ENCODE assay signal across 1 cellular context in the genomic region with DNA sequence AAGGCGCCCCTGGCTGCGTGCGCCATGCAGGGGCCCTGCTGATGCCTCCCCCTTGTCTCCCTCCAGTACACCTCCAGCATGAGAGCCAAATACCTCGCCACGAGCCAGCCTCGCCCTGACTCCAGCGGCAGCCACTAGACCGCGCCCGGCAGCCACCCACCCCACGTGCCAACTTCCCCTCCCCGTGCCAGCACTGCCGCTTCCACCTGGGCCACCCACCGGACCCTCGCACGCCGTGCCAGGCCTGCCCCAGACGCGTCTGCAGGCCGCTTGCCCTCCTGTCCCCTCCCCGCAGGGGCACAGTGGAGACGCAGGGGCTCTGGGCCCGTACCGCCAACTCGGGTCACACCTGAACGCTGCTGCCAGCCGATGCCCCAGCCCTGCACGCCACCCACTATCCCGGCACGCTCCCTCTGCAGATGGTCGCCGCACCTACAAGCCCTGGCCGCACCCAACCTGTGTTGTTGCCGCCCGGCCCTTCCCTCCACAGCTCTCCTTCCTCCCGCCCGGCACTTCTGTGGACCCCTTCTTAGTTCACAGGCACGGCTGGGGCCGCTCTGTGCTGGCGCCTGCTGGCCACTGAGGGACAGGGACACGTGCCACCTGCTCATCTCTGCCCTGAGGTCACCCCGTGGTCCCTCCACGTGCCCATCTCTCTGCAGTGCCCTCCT.
A peak's percentile ranks its signal among the peaks of the same experiment; 100 is the strongest.
TF ChIP-seq lines count a peak whose summit lies in the region.

No MANE protein-coding gene starts in this region.

TF ChIP-seq in HepG2, 621 proteins besides CTCF, POLR2A, EP300 and RAD21:
- TF ChIP-seq ZNF430 (CRISPR knock-in tag; IDR thresholded peaks at IDR 0.05) (0 out of 2 replicates have a peak, but pooled peaks have one; percentile 28), SAP130 (CRISPR knock-in tag; IDR thresholded peaks at IDR 0.05; ENCODE audit: low read depth) (no peak), ZBTB33 (CRISPR knock-in tag; IDR thresholded peaks at IDR 0.05) (0 out of 2 replicates have a peak, but pooled peaks have one; percentile 41), AKAP8 (CRISPR knock-in tag; IDR thresholded peaks at IDR 0.05) (peak; percentile 56), ZNF570 (CRISPR knock-in tag; IDR thresholded peaks at IDR 0.05; ENCODE audit: borderline replicate concordance) (no peak), GABPA (IDR thresholded peaks at IDR 0.05; ENCODE audit: low read depth, low read length) (no peak), GABPA (CRISPR knock-in tag; IDR thresholded peaks at IDR 0.05; ENCODE audit: low read depth) (no peak), AGO1 (IDR thresholded peaks at IDR 0.05; ENCODE audit: low read depth, low read length, poor library complexity, severe bottlenecking) (no peak), HNRNPL (IDR thresholded peaks at IDR 0.05; ENCODE audit: low read depth, low read length) (peak; percentile 85), STAG1 (CRISPR knock-in tag; IDR thresholded peaks at IDR 0.05) (peak; percentile 13; the same call in 1 of the 2 replicates), ZNF30 (CRISPR knock-in tag; IDR thresholded peaks at IDR 0.05) (0 out of 2 replicates have a peak, but pooled peaks have one; percentile 23)
- TF ChIP-seq, protein P1, sequence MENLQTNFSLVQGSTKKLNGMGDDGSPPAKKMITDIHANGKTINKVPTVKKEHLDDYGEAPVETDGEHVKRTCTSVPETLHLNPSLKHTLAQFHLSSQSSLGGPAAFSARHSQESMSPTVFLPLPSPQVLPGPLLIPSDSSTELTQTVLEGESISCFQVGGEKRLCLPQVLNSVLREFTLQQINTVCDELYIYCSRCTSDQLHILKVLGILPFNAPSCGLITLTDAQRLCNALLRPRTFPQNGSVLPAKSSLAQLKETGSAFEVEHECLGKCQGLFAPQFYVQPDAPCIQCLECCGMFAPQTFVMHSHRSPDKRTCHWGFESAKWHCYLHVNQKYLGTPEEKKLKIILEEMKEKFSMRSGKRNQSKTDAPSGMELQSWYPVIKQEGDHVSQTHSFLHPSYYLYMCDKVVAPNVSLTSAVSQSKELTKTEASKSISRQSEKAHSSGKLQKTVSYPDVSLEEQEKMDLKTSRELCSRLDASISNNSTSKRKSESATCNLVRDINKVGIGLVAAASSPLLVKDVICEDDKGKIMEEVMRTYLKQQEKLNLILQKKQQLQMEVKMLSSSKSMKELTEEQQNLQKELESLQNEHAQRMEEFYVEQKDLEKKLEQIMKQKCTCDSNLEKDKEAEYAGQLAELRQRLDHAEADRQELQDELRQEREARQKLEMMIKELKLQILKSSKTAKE (CRISPR knock-in tag; IDR thresholded peaks at IDR 0.05; ENCODE audit: borderline replicate concordance): 0 out of 2 replicates have a peak, but pooled peaks have one; percentile 22
